ENCODE assay signal across 1 cellular context in the genomic region with DNA sequence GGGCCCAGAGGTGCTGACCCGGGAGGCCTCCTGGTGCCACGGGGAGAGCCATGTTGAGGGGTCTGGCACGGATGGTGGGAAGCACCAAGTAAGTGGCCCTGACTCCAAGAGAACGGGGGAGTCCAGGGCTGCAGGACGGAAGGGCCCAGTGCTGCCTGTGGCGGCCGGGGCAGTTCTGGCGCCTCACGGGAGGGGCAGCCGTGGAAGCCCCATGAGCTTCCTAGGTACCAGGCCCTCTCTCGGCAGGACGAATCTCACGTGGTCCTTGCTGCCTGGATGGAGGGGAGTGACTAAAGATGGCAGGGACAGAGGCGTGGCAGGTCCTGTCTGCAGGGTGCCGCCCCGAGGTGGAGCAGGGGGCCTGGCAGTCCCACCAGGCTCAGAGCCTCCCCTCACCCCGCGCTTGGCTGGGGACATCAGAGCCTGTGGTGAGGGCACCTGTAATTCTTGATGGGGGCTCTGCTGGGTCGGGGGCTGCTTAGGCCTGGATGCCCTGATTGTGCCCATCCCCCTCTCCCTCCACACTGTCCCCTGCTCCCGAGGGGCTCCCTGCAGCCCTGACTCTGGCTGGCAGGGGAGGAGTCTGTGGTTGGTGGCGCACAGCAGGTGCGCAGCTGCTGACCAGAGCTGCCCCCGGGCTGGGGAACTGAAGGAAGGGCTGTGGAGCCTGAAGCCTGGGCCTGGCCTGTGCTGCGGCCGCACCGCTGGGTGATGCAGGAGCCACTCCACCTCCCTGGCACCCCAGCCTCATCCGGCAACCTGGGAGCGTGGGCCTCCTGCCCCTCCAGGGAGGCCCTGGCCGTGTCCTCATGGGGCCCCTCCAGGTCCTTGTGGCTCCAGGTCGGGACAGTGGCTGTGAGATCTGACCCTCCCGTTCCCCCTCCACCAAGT.
TF ChIP-seq lines count a peak whose summit lies in the region.

No MANE protein-coding gene starts in this region.

TF ChIP-seq in H1, 55 proteins besides CTCF, POLR2A, EP300 and RAD21:
- TF ChIP-seq JUND (IDR thresholded peaks at IDR 0.05; ENCODE audit: low read length), result no peak
- no peak for TF ChIP-seq GTF2F1 (IDR thresholded peaks at IDR 0.05; ENCODE audit: borderline replicate concordance, low read depth, low read length)
- no peak for TF ChIP-seq BRCA1 (IDR thresholded peaks at IDR 0.05; ENCODE audit: low read depth, low read length)
- no peak for TF ChIP-seq ASH2L (IDR thresholded peaks at IDR 0.05; ENCODE audit: low read length)
- TF ChIP-seq EZH2 (IDR thresholded peaks at IDR 0.05; ENCODE audit: low read depth, low read length, severe bottlenecking), result no peak
- TF ChIP-seq CBX8 (IDR thresholded peaks at IDR 0.05; ENCODE audit: borderline replicate concordance, low read depth, low read length), result no peak
- TF ChIP-seq, protein P1, sequence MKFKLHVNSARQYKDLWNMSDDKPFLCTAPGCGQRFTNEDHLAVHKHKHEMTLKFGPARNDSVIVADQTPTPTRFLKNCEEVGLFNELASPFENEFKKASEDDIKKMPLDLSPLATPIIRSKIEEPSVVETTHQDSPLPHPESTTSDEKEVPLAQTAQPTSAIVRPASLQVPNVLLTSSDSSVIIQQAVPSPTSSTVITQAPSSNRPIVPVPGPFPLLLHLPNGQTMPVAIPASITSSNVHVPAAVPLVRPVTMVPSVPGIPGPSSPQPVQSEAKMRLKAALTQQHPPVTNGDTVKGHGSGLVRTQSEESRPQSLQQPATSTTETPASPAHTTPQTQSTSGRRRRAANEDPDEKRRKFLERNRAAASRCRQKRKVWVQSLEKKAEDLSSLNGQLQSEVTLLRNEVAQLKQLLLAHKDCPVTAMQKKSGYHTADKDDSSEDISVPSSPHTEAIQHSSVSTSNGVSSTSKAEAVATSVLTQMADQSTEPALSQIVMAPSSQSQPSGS (IDR thresholded peaks at IDR 0.05; ENCODE audit: low read length), result no peak
- TF ChIP-seq KDM5A (IDR thresholded peaks at IDR 0.05; ENCODE audit: low read length), result no peak
